ENCODE assay signal across 1 cellular context in genomic region chr6:29964904-29965872, GRCh38.
A peak's percentile ranks its signal among the peaks of the same experiment; 100 is the strongest.
TF ChIP-seq lines count a peak whose summit lies in the region.

No MANE protein-coding gene starts in this region.

TF ChIP-seq in HepG2, 621 proteins besides CTCF, POLR2A, EP300 and RAD21 (continued from another document):
- TF ChIP-seq THAP8 (CRISPR knock-in tag; IDR thresholded peaks at IDR 0.05; ENCODE audit: borderline replicate concordance) (no peak), ZKSCAN5 (CRISPR knock-in tag; IDR thresholded peaks at IDR 0.05) (no peak), MNT (IDR thresholded peaks at IDR 0.05) (no peak), ETV6 (CRISPR knock-in tag; conservative IDR thresholded peaks at IDR 0.05) (peak; percentile 85; the same call in 1 of the 2 replicates), ZNF468 (CRISPR knock-in tag; IDR thresholded peaks at IDR 0.05) (no peak), MLLT10 (CRISPR knock-in tag; IDR thresholded peaks at IDR 0.05) (no peak), HDAC2 (CRISPR knock-in tag; IDR thresholded peaks at IDR 0.05) (peak; percentile 87), PAF1 (CRISPR knock-in tag; IDR thresholded peaks at IDR 0.05) (no peak), ZNF263 (CRISPR knock-in tag; IDR thresholded peaks at IDR 0.05) (0 out of 2 replicates have a peak, but pooled peaks have one; percentile 16), ZNF570 (CRISPR knock-in tag; IDR thresholded peaks at IDR 0.05; ENCODE audit: borderline replicate concordance) (no peak), ZNF670 (CRISPR knock-in tag; IDR thresholded peaks at IDR 0.05; ENCODE audit: borderline replicate concordance) (no peak; the same call in 1 of the 2 replicates), ZBTB3 (CRISPR knock-in tag; IDR thresholded peaks at IDR 0.05; ENCODE audit: borderline replicate concordance, low read depth) (no peak), ZNF564 (CRISPR knock-in tag; IDR thresholded peaks at IDR 0.05) (no peak), RBM22 (optimal IDR thresholded peaks at IDR 0.05; ENCODE audit: low read length) (no peak), NBN (conservative IDR thresholded peaks at IDR 0.05) (no peak), ZNF326 (CRISPR knock-in tag; IDR thresholded peaks at IDR 0.05; ENCODE audit: borderline replicate concordance) (no peak), ZNF563 (CRISPR knock-in tag; IDR thresholded peaks at IDR 0.05) (no peak), ZNF232 (CRISPR knock-in tag; IDR thresholded peaks at IDR 0.05; ENCODE audit: borderline replicate concordance) (no peak; the same call in 1 of the 2 replicates), FOSL2 (CRISPR knock-in tag; IDR thresholded peaks at IDR 0.05) (peak; percentile 97), IRF9 (CRISPR knock-in tag; IDR thresholded peaks at IDR 0.05; ENCODE audit: borderline replicate concordance) (0 out of 2 replicates have a peak, but pooled peaks have one; percentile 47), ZNF546 (CRISPR knock-in tag; conservative IDR thresholded peaks at IDR 0.05) (no peak), IRF1 (CRISPR knock-in tag; IDR thresholded peaks at IDR 0.05; ENCODE audit: low read depth) (0 out of 2 replicates have a peak, but pooled peaks have one; percentile 66), SIN3B (IDR thresholded peaks at IDR 0.05; ENCODE audit: low read length) (0 out of 2 replicates have a peak, but pooled peaks have one; percentile 34), FUBP1 (CRISPR knock-in tag; IDR thresholded peaks at IDR 0.05; ENCODE audit: borderline replicate concordance) (no peak), HNF1A (IDR thresholded peaks at IDR 0.05; ENCODE audit: low read depth) (peak; percentile 47; the same call in 1 of the 2 replicates), HNF1A (CRISPR knock-in tag; IDR thresholded peaks at IDR 0.05; ENCODE audit: borderline replicate concordance) (no peak; the same call in 1 of the 2 replicates), DR1 (CRISPR knock-in tag; IDR thresholded peaks at IDR 0.05) (no peak), ATF2 (CRISPR knock-in tag; IDR thresholded peaks at IDR 0.05) (peak; percentile 77; the same call in 1 of the 2 replicates), ZSCAN9 (CRISPR knock-in tag; IDR thresholded peaks at IDR 0.05; ENCODE audit: borderline replicate concordance) (peak; percentile 88), HMG20A (CRISPR knock-in tag; IDR thresholded peaks at IDR 0.05; ENCODE audit: borderline replicate concordance) (peak; percentile 61; the same call in 1 of the 2 replicates), ZNF577 (CRISPR knock-in tag; IDR thresholded peaks at IDR 0.05; ENCODE audit: borderline replicate concordance, low read depth) (no peak), ERF (CRISPR knock-in tag; IDR thresholded peaks at IDR 0.05) (peak; percentile 98), ZNF44 (CRISPR knock-in tag; IDR thresholded peaks at IDR 0.05) (no peak), ZNF619 (CRISPR knock-in tag; IDR thresholded peaks at IDR 0.05) (no peak), ZC3H4 (CRISPR knock-in tag; IDR thresholded peaks at IDR 0.05; ENCODE audit: borderline replicate concordance) (peak; percentile 57; the same call in 1 of the 2 replicates), ZNF124 (CRISPR knock-in tag; IDR thresholded peaks at IDR 0.05) (peak; percentile 72), ZNF33A (CRISPR knock-in tag; IDR thresholded peaks at IDR 0.05; ENCODE audit: borderline replicate concordance) (no peak), ZNF274 (CRISPR knock-in tag; IDR thresholded peaks at IDR 0.05) (no peak), SIX1 (CRISPR knock-in tag; IDR thresholded peaks at IDR 0.05; ENCODE audit: borderline replicate concordance) (no peak), ZSCAN12 (CRISPR knock-in tag; IDR thresholded peaks at IDR 0.05) (no peak), MYC (CRISPR knock-in tag; IDR thresholded peaks at IDR 0.05; ENCODE audit: borderline replicate concordance) (peak; percentile 19; the same call in 1 of the 2 replicates), ZNF282 (IDR thresholded peaks at IDR 0.05; ENCODE audit: partially characterized antibody) (no peak), ZNF720 (CRISPR knock-in tag; IDR thresholded peaks at IDR 0.05) (no peak), WIZ (CRISPR knock-in tag; IDR thresholded peaks at IDR 0.05) (no peak), MAFK (conservative IDR thresholded peaks at IDR 0.05 in 1 of 2, IDR thresholded peaks at IDR 0.05 in 1 of 2; ENCODE audit: low read length in 2 of 2) (peak; percentile 88 to 98)
TF ChIP-seq in HepG2: peak in this region for 249.
